In the genomic region with DNA sequence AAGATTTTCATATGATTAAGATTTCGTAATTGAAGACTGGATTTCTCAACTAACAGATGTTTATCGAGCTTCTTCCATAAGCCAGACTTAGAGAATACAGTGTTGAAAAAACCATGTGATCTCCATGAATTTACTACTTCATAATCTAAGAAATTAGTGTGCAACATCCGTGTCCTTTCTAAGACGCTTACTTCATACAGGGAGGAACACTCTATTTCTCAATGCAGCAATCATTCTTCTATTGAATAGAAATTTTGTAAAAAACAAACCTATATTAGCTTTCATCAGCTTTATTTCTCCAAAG, we compare ENCODE assay signal across 27 cellular contexts.
"Had no signal": no experiment of that assay in that cellular context is flagged by ENCODE, and none has a peak within 500 bp of the region (broad histone marks: within the 10 kb centered on the region; RNA-seq: fewer than 3 reads in every experiment).

No MANE protein-coding gene starts in this region.

- ATAC-seq: activated CD4-positive, alpha-beta T cell treated with anti-CD3 and anti-CD28 coated beads for 36 hours; activated CD8-positive, alpha-beta memory T cell treated with anti-CD3 and anti-CD28 coated beads, Interleukin-2, amount 10 ng/mL, durations not matched to agents 7 days and 5 days; activated CD8-positive, alpha-beta T cell treated with anti-CD3 and anti-CD28 coated beads, Interleukin-2, amount 10 ng/mL, durations not matched to agents 7 days and 5 days; activated naive CD4-positive, alpha-beta T cell treated with anti-CD3 and anti-CD28 coated beads, Interleukin-2, amount 50 U/mL, for 72 hours; activated T-cell treated with anti-CD3 and anti-CD28 coated beads, Interleukin-2, amount 50 U/mL, for 72 hours; esophagus mucosa; heart left ventricle; naive thymus-derived CD4-positive, alpha-beta T cell; pancreas; psoas muscle; right cardiac atrium; stimulated activated naive CD8-positive, alpha-beta T cell treated with anti-CD3 and anti-CD28 coated beads, Interleukin-15, Interleukin-2, amounts not matched to agents 100 U/mL and 50 U/mL, for 24 hours had no signal

- H3K4me3 ChIP-seq: heart left ventricle, pancreas, psoas muscle, spleen, testis, transverse colon had no signal

- H3K4me3 Mint-ChIP-seq: activated CD4-positive, alpha-beta T cell treated with anti-CD3 and anti-CD28 coated beads for 36 hours; activated CD8-positive, alpha-beta memory T cell treated with anti-CD3 and anti-CD28 coated beads, Interleukin-2, amount 10 ng/mL, durations not matched to agents 7 days and 5 days; activated CD8-positive, alpha-beta T cell treated with anti-CD3 and anti-CD28 coated beads, Interleukin-2, amount 10 ng/mL, durations not matched to agents 7 days and 5 days; activated T-cell treated with anti-CD3 and anti-CD28 coated beads, Interleukin-2, amount 50 U/mL, for 72 hours; immature natural killer cell; memory B cell; naive thymus-derived CD4-positive, alpha-beta T cell had no signal

- H3K36me3 ChIP-seq: heart left ventricle, pancreas, spleen, transverse colon had no signal

- H3K27ac ChIP-seq: heart left ventricle, pancreas, psoas muscle, spleen, testis, transverse colon had no signal

- H3K27me3 ChIP-seq: pancreas, testis, transverse colon had no signal

- H3K4me1 Mint-ChIP-seq: activated CD4-positive, alpha-beta T cell treated with anti-CD3 and anti-CD28 coated beads for 36 hours; activated CD8-positive, alpha-beta memory T cell treated with anti-CD3 and anti-CD28 coated beads, Interleukin-2, amount 10 ng/mL, durations not matched to agents 7 days and 5 days; immature natural killer cell; memory B cell; naive thymus-derived CD4-positive, alpha-beta T cell had no signal

- H3K4me1 ChIP-seq: heart left ventricle, psoas muscle, spleen, testis, transverse colon had no signal

- H3K27ac Mint-ChIP-seq: activated CD4-positive, alpha-beta T cell treated with anti-CD3 and anti-CD28 coated beads for 36 hours; activated CD8-positive, alpha-beta memory T cell treated with anti-CD3 and anti-CD28 coated beads, Interleukin-2, amount 10 ng/mL, durations not matched to agents 7 days and 5 days; activated CD8-positive, alpha-beta T cell treated with anti-CD3 and anti-CD28 coated beads, Interleukin-2, amount 10 ng/mL, durations not matched to agents 7 days and 5 days; activated naive CD4-positive, alpha-beta T cell treated with anti-CD3 and anti-CD28 coated beads, Interleukin-2, amount 50 U/mL, for 72 hours; activated T-cell treated with anti-CD3 and anti-CD28 coated beads, Interleukin-2, amount 50 U/mL, for 72 hours; immature natural killer cell; memory B cell; naive thymus-derived CD4-positive, alpha-beta T cell had no signal

- DNase-seq: activated CD4-positive, alpha-beta T cell treated with anti-CD3 and anti-CD28 coated beads for 36 hours; activated CD4-positive, CD25-positive, alpha-beta regulatory T cell; activated CD8-positive, alpha-beta memory T cell treated with anti-CD3 and anti-CD28 coated beads, Interleukin-2, amount 10 ng/mL, durations not matched to agents 7 days and 5 days; activated CD8-positive, alpha-beta T cell treated with anti-CD3 and anti-CD28 coated beads, Interleukin-2, amount 10 ng/mL, durations not matched to agents 7 days and 5 days; activated naive CD4-positive, alpha-beta T cell; activated T-cell treated with anti-CD3 and anti-CD28 coated beads for 4 hours; activated T-cell treated with anti-CD3 and anti-CD28 coated beads, Interleukin-2, amount 50 U/mL, for 72 hours; anterior cingulate cortex; cerebellar nuclear complex; cortex of kidney; heart left ventricle; hypothalamus; immature natural killer cell; midbrain; naive thymus-derived CD4-positive, alpha-beta T cell; nucleus accumbens; pancreas; psoas muscle; right cardiac atrium; spleen; stimulated activated naive CD8-positive, alpha-beta T cell treated with anti-CD3 and anti-CD28 coated beads, Interleukin-15, Interleukin-2, amounts not matched to agents 100 U/mL and 50 U/mL, for 24 hours; T-helper 1 cell; testis; transverse colon had no signal

- H3K36me3 Mint-ChIP-seq: activated CD8-positive, alpha-beta memory T cell treated with anti-CD3 and anti-CD28 coated beads, Interleukin-2, amount 10 ng/mL, durations not matched to agents 7 days and 5 days; activated naive CD4-positive, alpha-beta T cell treated with anti-CD3 and anti-CD28 coated beads, Interleukin-2, amount 50 U/mL, for 72 hours; immature natural killer cell; memory B cell; naive thymus-derived CD4-positive, alpha-beta T cell had no signal

- H3K9me3 ChIP-seq: heart left ventricle, pancreas, psoas muscle, spleen, testis, transverse colon had no signal
